In the genomic region with DNA sequence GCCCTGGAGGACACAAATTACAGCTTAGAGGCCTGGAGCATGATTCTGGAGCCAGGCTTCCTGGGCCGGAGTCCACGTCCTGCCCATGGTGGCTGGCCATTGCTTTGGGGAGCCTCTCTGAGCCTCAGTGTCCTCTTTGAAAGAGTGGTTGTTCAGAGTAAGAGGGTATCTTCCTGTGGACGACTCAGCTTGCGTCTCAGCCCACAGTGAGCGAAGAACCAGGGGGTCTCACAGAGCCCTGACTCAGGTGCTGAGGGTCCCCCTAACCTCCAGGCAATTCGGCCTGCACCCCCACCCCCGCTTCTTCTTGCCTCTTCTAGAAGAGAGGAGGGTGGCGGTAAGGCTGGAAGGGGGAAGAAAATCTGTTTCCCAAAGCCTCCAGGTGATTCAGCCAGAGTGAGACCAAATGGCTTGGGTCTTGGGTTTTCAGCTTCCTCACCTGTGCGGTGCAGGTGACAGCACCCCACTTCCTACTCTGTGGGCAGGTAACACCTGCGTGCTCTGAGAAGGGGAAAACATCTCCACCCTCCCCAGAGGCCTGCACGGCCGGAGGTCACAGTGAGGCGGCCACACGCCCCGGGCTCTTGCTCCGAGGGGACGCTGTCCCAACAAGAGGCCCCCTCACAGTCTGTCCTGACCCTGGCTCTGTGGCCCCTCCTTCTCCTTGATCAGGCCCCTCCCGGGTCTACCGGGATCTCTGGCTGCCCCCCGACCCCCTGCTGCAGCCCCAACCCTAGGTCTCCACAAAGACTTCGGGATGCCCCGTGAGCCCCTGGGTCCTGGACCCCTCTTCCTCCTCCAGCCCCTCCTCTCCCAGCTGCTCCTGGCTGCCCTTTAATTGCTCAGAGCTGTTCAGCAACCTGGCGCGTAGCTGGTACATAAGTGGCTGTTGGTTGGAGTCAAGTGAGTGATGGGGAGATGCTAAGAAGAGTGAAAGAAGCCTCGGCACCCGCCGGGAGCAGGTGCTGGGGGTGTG, we compare ENCODE assay signal across 10 cellular contexts.
DNase-seq lines count a peak whose midpoint lies in the region; ATAC-seq and TF ChIP-seq lines count a peak whose summit lies in the region.
"Had no signal": no experiment of that assay in that cellular context is flagged by ENCODE, and none has a peak within 500 bp of the region (broad histone marks: within the 10 kb centered on the region; RNA-seq: fewer than 3 reads in every experiment).

No MANE protein-coding gene starts in this region.

- H3K27me3 Mint-ChIP-seq in activated T-helper 1 cell treated with anti-CD3 and anti-CD28 coated beads, Interleukin-12 subunit alpha, Interleukin-12 subunit beta, Interleukin-2, Interleukin-4 antibody, amounts not matched to agents 30 ng/mL and 10 ng/mL and 1 ng/mL, durations not matched to agents 14 hours and 24 hours and 36 hours (ENCODE audit: insufficient read depth): no peaks in the 10 kb centered on the region

- no peaks in the 10 kb centered on the region for H3K36me3 Mint-ChIP-seq in activated T-helper 1 cell treated with anti-CD3 and anti-CD28 coated beads, Interleukin-12 subunit alpha, Interleukin-12 subunit beta, Interleukin-2, Interleukin-4 antibody, amounts not matched to agents 30 ng/mL and 10 ng/mL and 1 ng/mL, durations not matched to agents 14 hours and 24 hours and 36 hours (ENCODE audit: low read depth)
- H3K36me3 Mint-ChIP-seq: brain had no signal

- H3K4me3 Mint-ChIP-seq in activated T-helper 1 cell treated with anti-CD3 and anti-CD28 coated beads, Interleukin-12 subunit alpha, Interleukin-12 subunit beta, Interleukin-2, Interleukin-4 antibody, amounts not matched to agents 30 ng/mL and 10 ng/mL and 1 ng/mL, durations not matched to agents 14 hours and 24 hours and 36 hours: peak overlapping the region; percentile 81
- H3K4me3 Mint-ChIP-seq: brain had no signal

- H3K27me3 ChIP-seq in testis: no peaks in the 10 kb centered on the region
- H3K27me3 ChIP-seq: MG63 had no signal

- ATAC-seq in left colon: no peak

- intact Hi-C loops in activated T-helper 1 cell treated with anti-CD3 and anti-CD28 coated beads, Interleukin-12 subunit alpha, Interleukin-12 subunit beta, Interleukin-2, Interleukin-4 antibody, amounts not matched to agents 30 ng/mL and 10 ng/mL and 1 ng/mL, durations not matched to agents 14 hours and 24 hours and 36 hours (cut with micrococcal nuclease): no loop called here
- intact Hi-C loops in left colon (cut with DNase I, micrococcal nuclease): no loop called here
- intact Hi-C loops in testis (cut with DNase I; ENCODE audit: low total_unique reads): no loop called here

- no peak for TF ChIP-seq POLR2A in testis (IDR thresholded peaks at IDR 0.05)

- no peaks in the 10 kb centered on the region for H3K36me3 ChIP-seq in testis (ENCODE audit: low read depth, missing control alignments)

- no peak overlapping the region for H3K4me3 ChIP-seq in testis
- H3K4me3 ChIP-seq: MG63 had no signal

- H3K9me3 ChIP-seq in testis: no peaks in the 10 kb centered on the region

- peak overlapping the region; percentile 96 for H3K27ac Mint-ChIP-seq in activated T-helper 1 cell treated with anti-CD3 and anti-CD28 coated beads, Interleukin-12 subunit alpha, Interleukin-12 subunit beta, Interleukin-2, Interleukin-4 antibody, amounts not matched to agents 30 ng/mL and 10 ng/mL and 1 ng/mL, durations not matched to agents 14 hours and 24 hours and 36 hours

- peak; percentile 30 for DNase-seq in activated CD4-positive, alpha-beta T cell treated with anti-CD3 and anti-CD28 coated beads for 48 hours
- no peak for DNase-seq in activated CD4-positive, alpha-beta T cell treated with anti-CD3 and anti-CD28 coated beads for 4 hours
- no peak for DNase-seq in activated T-helper 1 cell treated with anti-CD3 and anti-CD28 coated beads, Interleukin-12 subunit alpha, Interleukin-12 subunit beta, Interleukin-2, Interleukin-4 antibody, amounts not matched to agents 30 ng/mL and 10 ng/mL and 1 ng/mL, durations not matched to agents 14 hours and 24 hours and 36 hours (ENCODE audit: low spot score)
- DNase-seq in left colon (peak; percentile 13 to 20), testis (peak; percentile 13), substantia nigra (lab: John Stamatoyannopoulos, UW) (no peak), NCI-H2029 treated with DMSO at 0.1 percent for 48 hours (lab: John Stamatoyannopoulos, UW) (no peak), nucleus accumbens (lab: John Stamatoyannopoulos, UW) (no peak)

- peaks cover 53% of the 10 kb centered on the region for H3K4me1 Mint-ChIP-seq in activated T-helper 1 cell treated with anti-CD3 and anti-CD28 coated beads, Interleukin-12 subunit alpha, Interleukin-12 subunit beta, Interleukin-2, Interleukin-4 antibody, amounts not matched to agents 30 ng/mL and 10 ng/mL and 1 ng/mL, durations not matched to agents 14 hours and 24 hours and 36 hours (ENCODE audit: low read depth)

- 86 to 94% methylated on average over 15 to 27 of the region's 27 CpGs for WGBS in testis, 2 donors

- H3K27ac ChIP-seq in testis (peak overlapping the region; percentile 25 to 32), substantia nigra (ENCODE audit: low read depth, low read length, poor library complexity, severe bottlenecking) (no peak overlapping the region)

- H3K4me1 ChIP-seq in testis: peaks cover 18% of the 10 kb centered on the region

- TF ChIP-seq CTCF in testis (IDR thresholded peaks at IDR 0.05): no peak

- H3K9me3 Mint-ChIP-seq in activated T-helper 1 cell treated with anti-CD3 and anti-CD28 coated beads, Interleukin-12 subunit alpha, Interleukin-12 subunit beta, Interleukin-2, Interleukin-4 antibody, amounts not matched to agents 30 ng/mL and 10 ng/mL and 1 ng/mL, durations not matched to agents 14 hours and 24 hours and 36 hours: no peaks in the 10 kb centered on the region
- H3K9me3 Mint-ChIP-seq: brain had no signal

Comparison
In these comparisons a context has a peak if more than half of its experiments do, and no peak if none do; other contexts are left out.
1. DNase-seq: peak in activated CD4-positive, alpha-beta T cell treated with anti-CD3 and anti-CD28 coated beads for 48 hours (single experiment), left colon (2 of 2) and testis (single experiment); none in activated CD4-positive, alpha-beta T cell treated with anti-CD3 and anti-CD28 coated beads for 4 hours (0 of 2), activated T-helper 1 cell treated with anti-CD3 and anti-CD28 coated beads, Interleukin-12 subunit alpha, Interleukin-12 subunit beta, Interleukin-2, Interleukin-4 antibody, amounts not matched to agents 30 ng/mL and 10 ng/mL and 1 ng/mL, durations not matched to agents 14 hours and 24 hours and 36 hours (single experiment), substantia nigra (0 of 49), NCI-H2029 treated with DMSO at 0.1 percent for 48 hours (single experiment) and nucleus accumbens (0 of 56).